ENCODE assay signal across 9 cellular contexts in the genomic region with DNA sequence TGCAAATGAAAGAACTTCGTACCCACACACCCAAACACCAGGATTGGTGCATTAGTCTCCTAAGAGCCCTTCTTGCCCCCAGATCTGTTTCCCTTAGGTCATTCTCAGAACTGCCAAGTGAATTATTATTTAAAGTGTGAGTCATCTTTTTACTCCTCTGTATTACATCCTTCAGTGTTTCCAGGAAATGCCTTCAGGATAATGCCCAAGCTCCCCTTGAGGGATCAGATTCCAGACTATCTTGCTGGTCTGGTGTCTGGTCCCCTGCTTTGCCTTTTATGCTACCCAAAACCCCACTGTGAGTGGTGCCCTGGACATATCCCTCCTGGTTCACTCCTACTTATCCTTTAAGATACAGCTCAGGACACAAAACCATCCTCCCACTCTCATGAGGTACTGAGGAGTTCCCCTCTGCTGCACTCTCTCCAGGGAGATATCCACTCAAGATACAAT. TPM values are rescaled to one million over a fixed set of nuclear protein-coding genes. Genes with fewer than 3 reads are reported as not detected.
DNase-seq lines count a peak whose midpoint lies in the region; ATAC-seq and TF ChIP-seq lines count a peak whose summit lies in the region.
"Had no signal": no experiment of that assay in that cellular context is flagged by ENCODE, and none has a peak within 500 bp of the region (broad histone marks: within the 10 kb centered on the region; RNA-seq: fewer than 3 reads in every experiment).

No MANE protein-coding gene starts in this region.

- no peak overlapping the region for H3K9ac ChIP-seq in colonic mucosa (ENCODE audit: low read depth in 2 of 2, low read length in 2 of 2)

- peak; percentile 80 for ATAC-seq in GM18909 (IDR thresholded peaks at IDR 0.05; ENCODE audit: poor library complexity, unreplicated experiment)
- no peak for ATAC-seq in HG02870 (IDR thresholded peaks at IDR 0.05; ENCODE audit: unreplicated experiment)
- no peak for ATAC-seq in T-cell (replicated peaks in 1 of 4)
- ATAC-seq in HG03521 (IDR thresholded peaks at IDR 0.05; ENCODE audit: unreplicated experiment), result no peak
- ATAC-seq in GM18502 (IDR thresholded peaks at IDR 0.05; ENCODE audit: poor library complexity, unreplicated experiment), result no peak

- H3K9me3 Mint-ChIP-seq in osteocyte (ENCODE audit: unreplicated experiment) (peaks cover 6% of the 10 kb centered on the region), T-cell (no peaks in the 10 kb centered on the region)
- H3K9me3 Mint-ChIP-seq: activated T-cell treated with anti-CD3 and anti-CD28 coated beads, Interleukin-2, amount 50 U/mL, for 72 hours had no signal

- intact Hi-C loops in colonic mucosa (cut with DNase I), result no loop called here

- peaks cover 10% of the 10 kb centered on the region for H3K4me1 Mint-ChIP-seq in osteocyte (ENCODE audit: unreplicated experiment)
- H3K4me1 Mint-ChIP-seq in T-cell, result no peaks in the 10 kb centered on the region

- POLR2A ChIA-PET in T-cell (lab: Charles Lee), result no interaction called here

- H3K9me3 ChIP-seq in colonic mucosa, result no peaks in the 10 kb centered on the region

- CTCF ChIA-PET in T-cell (lab: Charles Lee), result no interaction called here

- peak; percentile 56 for DNase-seq in HS-5 (ENCODE audit: low read depth)
- peak; percentile 57 for DNase-seq in colonic mucosa
- DNase-seq in osteocyte (ENCODE audit: extremely low spot score, unreplicated experiment), result peak; percentile 36
- no peak for DNase-seq in T-cell
- DNase-seq: activated T-cell treated with anti-CD3 and anti-CD28 coated beads, Interleukin-2, amount 50 U/mL, for 72 hours had no signal

- H3K36me3 Mint-ChIP-seq in osteocyte (ENCODE audit: unreplicated experiment) (no peaks in the 10 kb centered on the region), T-cell (no peaks in the 10 kb centered on the region)

- TF ChIP-seq CTCF in colonic mucosa (IDR thresholded peaks at IDR 0.05) (no peak), osteocyte (IDR thresholded peaks at IDR 0.05) (no peak)

- peak overlapping the region; percentile 38 for H3K27ac ChIP-seq in colonic mucosa

- H3K27ac Mint-ChIP-seq in osteocyte (ENCODE audit: unreplicated experiment) (peak overlapping the region; percentile 16), T-cell (no peak overlapping the region)
- H3K27ac Mint-ChIP-seq: activated T-cell treated with anti-CD3 and anti-CD28 coated beads, Interleukin-2, amount 50 U/mL, for 72 hours had no signal

- H3K27me3 Mint-ChIP-seq in osteocyte (ENCODE audit: unreplicated experiment), result no peaks in the 10 kb centered on the region
- H3K27me3 Mint-ChIP-seq in T-cell, result peaks cover 0 to 3% of the 10 kb centered on the region in 2 donors

- H3K4me1 ChIP-seq in colonic mucosa, result no peaks in the 10 kb centered on the region

- no peaks in the 10 kb centered on the region for H3K27me3 ChIP-seq in colonic mucosa

- H3K36me3 ChIP-seq in colonic mucosa, result no peaks in the 10 kb centered on the region

- H3K4me3 ChIP-seq in colonic mucosa, result no peak overlapping the region

- H3K4me3 Mint-ChIP-seq in osteocyte (ENCODE audit: unreplicated experiment) (no peak overlapping the region), T-cell (no peak overlapping the region)
- H3K4me3 Mint-ChIP-seq: activated T-cell treated with anti-CD3 and anti-CD28 coated beads, Interleukin-2, amount 50 U/mL, for 72 hours had no signal

RNA-seq across cellular contexts. Expression of gene SSX2IP, which starts 57.3 kb away (rescaled TPM):
- 10 to 100 TPM; 13.9 to 16.9 TPM for total RNA-seq in colonic mucosa
- 6.5 and 7.0 TPM in 2 replicates for total RNA-seq in osteocyte
- total RNA-seq in T-cell, result 10 to 100 TPM in 1 of 5 donors, 1 to 10 TPM in 4; 6.2 to 10.9 (median 7.7) TPM

RNA-seq across cellular contexts. Expression of gene CTBS, which starts 58.8 kb away (rescaled TPM):
- total RNA-seq in colonic mucosa, result 10 to 100 TPM; 13.6 to 22.7 TPM
- total RNA-seq in osteocyte, result 18.3 and 20.2 TPM in 2 replicates
- total RNA-seq in T-cell, result 10 to 100 TPM; 14.8 to 20.3 (median 16.4) TPM

Comparison
In these comparisons a context has a peak if more than half of its experiments do, and no peak if none do; other contexts are left out.
1. DNase-seq: peak in HS-5 (single experiment), colonic mucosa (single experiment) and osteocyte (single experiment); none in T-cell (0 of 34).